In the genomic region with DNA sequence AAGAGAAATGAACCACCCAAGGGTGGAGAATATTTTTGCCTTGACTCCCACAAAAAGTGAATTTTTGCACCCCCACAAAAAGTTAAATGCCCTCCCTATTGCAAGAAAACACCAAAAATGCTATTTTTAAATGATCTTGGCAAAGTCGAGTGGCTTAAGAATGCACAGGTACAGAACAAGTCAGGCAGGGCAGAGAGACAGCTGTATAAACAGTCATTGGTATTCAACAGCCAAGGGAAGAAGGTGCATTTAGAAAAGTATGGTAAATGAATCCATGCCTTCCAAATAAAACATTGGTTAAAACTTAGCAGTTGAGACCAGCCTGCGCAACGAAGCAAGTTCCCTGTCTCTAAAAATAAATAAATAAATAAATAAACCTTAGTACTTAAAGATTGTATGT, we compare ENCODE assay signal across 17 cellular contexts.
DNase-seq lines count a peak whose midpoint lies in the region; ATAC-seq and TF ChIP-seq lines count a peak whose summit lies in the region.
"Had no signal": no experiment of that assay in that cellular context is flagged by ENCODE, and none has a peak within 500 bp of the region (broad histone marks: within the 10 kb centered on the region; RNA-seq: fewer than 3 reads in every experiment).

No MANE protein-coding gene starts in this region.

- no peak for TF ChIP-seq CTCF in osteocyte (IDR thresholded peaks at IDR 0.05)
- no peak for TF ChIP-seq CTCF in tibial artery (IDR thresholded peaks at IDR 0.05)

- H3K36me3 Mint-ChIP-seq in osteocyte (ENCODE audit: unreplicated experiment): no peaks in the 10 kb centered on the region
- H3K36me3 Mint-ChIP-seq: T-cell had no signal

- no peaks in the 10 kb centered on the region for H3K27me3 ChIP-seq in tibial artery
- H3K27me3 ChIP-seq: SJCRH30 had no signal

- H3K9me3 Mint-ChIP-seq in osteocyte (ENCODE audit: unreplicated experiment): no peaks in the 10 kb centered on the region
- H3K9me3 Mint-ChIP-seq: T-cell had no signal

- ATAC-seq in GM18907 (IDR thresholded peaks at IDR 0.05; ENCODE audit: unreplicated experiment): no peak
- ATAC-seq in GM21526 (IDR thresholded peaks at IDR 0.05; ENCODE audit: low FRiP score, unreplicated experiment): no peak
- ATAC-seq: Panc1, T-cell had no signal

- H3K9me3 ChIP-seq in tibial artery: no peaks in the 10 kb centered on the region
- H3K9me3 ChIP-seq: SJCRH30 had no signal

- peak overlapping the region; percentile 9 for H3K27ac Mint-ChIP-seq in osteocyte (ENCODE audit: unreplicated experiment)
- H3K27ac Mint-ChIP-seq: T-cell had no signal

- H3K4me1 Mint-ChIP-seq in osteocyte (ENCODE audit: unreplicated experiment): peaks cover 40% of the 10 kb centered on the region
- H3K4me1 Mint-ChIP-seq: T-cell had no signal

- H3K4me3 Mint-ChIP-seq in osteocyte (ENCODE audit: unreplicated experiment): peak overlapping the region; percentile 11
- H3K4me3 Mint-ChIP-seq: T-cell had no signal

- H3K27ac ChIP-seq in tibial artery: no peak overlapping the region
- H3K27ac ChIP-seq: C4-2B, SJCRH30 had no signal

- H3K4me3 ChIP-seq in tibial artery: no peak overlapping the region
- H3K4me3 ChIP-seq: SJCRH30 had no signal

- H3K27me3 Mint-ChIP-seq in osteocyte (ENCODE audit: unreplicated experiment): no peaks in the 10 kb centered on the region

- H3K4me1 ChIP-seq in tibial artery: peaks cover 0 to 16% (median 0%) of the 10 kb centered on the region in 4 donors

- DNase-seq in DMS53 treated with DMSO at 0.1 percent for 48 hours (lab: John Stamatoyannopoulos, UW; ENCODE audit: unreplicated experiment) (peak; percentile 18), NCI-H526 treated with DMSO at 0.1 percent for 48 hours (lab: John Stamatoyannopoulos, UW) (peak; percentile 13), SHP77 treated with DMSO at 0.1 percent for 48 hours (lab: John Stamatoyannopoulos, UW) (peak; percentile 79), osteocyte (ENCODE audit: extremely low spot score, unreplicated experiment) (no peak), tibial artery (no peak)
- DNase-seq: EL, GF-D8, Kasumi-1, NCI-H1417 treated with DMSO at 0.1 percent for 48 hours, NCI-H2029, NCI-H2227 treated with DMSO at 0.1 percent for 48 hours, T-cell had no signal

- intact Hi-C loops in tibial artery (cut with DNase I; ENCODE audit: low total_unique reads): no loop called here

- H3K36me3 ChIP-seq in tibial artery: no peaks in the 10 kb centered on the region
- H3K36me3 ChIP-seq: SJCRH30 had no signal

Comparison
In these comparisons a context has a peak if more than half of its experiments do, and no peak if none do; other contexts are left out.
1. DNase-seq: peak in DMS53 treated with DMSO at 0.1 percent for 48 hours (single experiment), NCI-H526 treated with DMSO at 0.1 percent for 48 hours (single experiment) and SHP77 treated with DMSO at 0.1 percent for 48 hours (single experiment); none in osteocyte (single experiment) and tibial artery (0 of 2).